In the genomic region with DNA sequence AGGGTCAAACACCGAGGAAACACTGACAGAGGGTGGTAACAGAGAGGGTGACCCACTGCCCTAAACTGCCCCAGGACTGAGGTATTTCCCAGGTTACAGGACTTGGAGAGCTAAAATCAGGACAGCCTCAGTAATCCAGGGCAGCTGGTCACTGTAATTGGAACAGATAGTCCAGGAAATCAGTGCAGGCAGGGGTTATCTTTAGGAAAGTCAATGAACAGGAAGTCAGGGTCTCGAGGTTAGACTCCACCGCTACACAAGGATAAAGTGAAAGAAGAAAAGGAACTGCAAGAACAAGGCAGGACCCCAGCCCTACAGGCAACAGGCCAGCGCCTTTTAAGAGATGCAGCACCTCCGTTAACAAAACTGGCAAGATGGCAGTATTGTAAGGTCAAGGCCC, we compare ENCODE assay signal across 2 cellular contexts.
TF ChIP-seq lines count a peak whose summit lies in the region.

No MANE protein-coding gene starts in this region.

TF ChIP-seq in IMR-90, 13 proteins besides CTCF, POLR2A, EP300 and RAD21:
- TF ChIP-seq RFX5 (IDR thresholded peaks at IDR 0.05; ENCODE audit: low read depth, low read length) (no peak), MAFK (IDR thresholded peaks at IDR 0.05; ENCODE audit: low read depth, low read length) (no peak), CEBPB (IDR thresholded peaks at IDR 0.05; ENCODE audit: low read depth, low read length) (no peak), SMC3 (IDR thresholded peaks at IDR 0.05; ENCODE audit: low read depth, low read length) (no peak), BHLHE40 (IDR thresholded peaks at IDR 0.05; ENCODE audit: low read depth, low read length) (no peak), FOS (IDR thresholded peaks at IDR 0.05; ENCODE audit: low read depth, low read length) (no peak), MAZ (IDR thresholded peaks at IDR 0.05; ENCODE audit: borderline replicate concordance, low read depth, low read length) (no peak), RCOR1 (IDR thresholded peaks at IDR 0.05; ENCODE audit: insufficient replicate concordance, low read length) (no peak), NFE2L2 (IDR thresholded peaks at IDR 0.05; ENCODE audit: low read depth, low read length) (no peak)
- TF ChIP-seq, protein P1, sequence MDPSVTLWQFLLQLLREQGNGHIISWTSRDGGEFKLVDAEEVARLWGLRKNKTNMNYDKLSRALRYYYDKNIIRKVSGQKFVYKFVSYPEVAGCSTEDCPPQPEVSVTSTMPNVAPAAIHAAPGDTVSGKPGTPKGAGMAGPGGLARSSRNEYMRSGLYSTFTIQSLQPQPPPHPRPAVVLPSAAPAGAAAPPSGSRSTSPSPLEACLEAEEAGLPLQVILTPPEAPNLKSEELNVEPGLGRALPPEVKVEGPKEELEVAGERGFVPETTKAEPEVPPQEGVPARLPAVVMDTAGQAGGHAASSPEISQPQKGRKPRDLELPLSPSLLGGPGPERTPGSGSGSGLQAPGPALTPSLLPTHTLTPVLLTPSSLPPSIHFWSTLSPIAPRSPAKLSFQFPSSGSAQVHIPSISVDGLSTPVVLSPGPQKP (IDR thresholded peaks at IDR 0.05; ENCODE audit: borderline replicate concordance, low read depth, low read length), result no peak
- TF ChIP-seq, protein P2, sequence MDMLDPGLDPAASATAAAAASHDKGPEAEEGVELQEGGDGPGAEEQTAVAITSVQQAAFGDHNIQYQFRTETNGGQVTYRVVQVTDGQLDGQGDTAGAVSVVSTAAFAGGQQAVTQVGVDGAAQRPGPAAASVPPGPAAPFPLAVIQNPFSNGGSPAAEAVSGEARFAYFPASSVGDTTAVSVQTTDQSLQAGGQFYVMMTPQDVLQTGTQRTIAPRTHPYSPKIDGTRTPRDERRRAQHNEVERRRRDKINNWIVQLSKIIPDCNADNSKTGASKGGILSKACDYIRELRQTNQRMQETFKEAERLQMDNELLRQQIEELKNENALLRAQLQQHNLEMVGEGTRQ (IDR thresholded peaks at IDR 0.05; ENCODE audit: low read depth, low read length), result no peak

TF ChIP-seq in K562, 482 proteins besides CTCF, POLR2A, EP300 and RAD21:
- TF ChIP-seq KDM1A (IDR thresholded peaks at IDR 0.05) (peak; percentile 56 to 62; a peak in 3 of 4 replicates), CBFA2T3 (IDR thresholded peaks at IDR 0.05) (0 out of 2 replicates have a peak, but pooled peaks have one; percentile 7), ZNF717 (CRISPR knock-in tag; IDR thresholded peaks at IDR 0.05) (no peak), RCOR1 (IDR thresholded peaks at IDR 0.05; ENCODE audit: borderline replicate concordance in 1 of 2, low read depth in 2 of 2, low read length in 2 of 2) (0 out of 4 replicates have a peak, but pooled peaks of 1 of the 2 experiments have one; percentile 23)
- TF ChIP-seq, protein P3, sequence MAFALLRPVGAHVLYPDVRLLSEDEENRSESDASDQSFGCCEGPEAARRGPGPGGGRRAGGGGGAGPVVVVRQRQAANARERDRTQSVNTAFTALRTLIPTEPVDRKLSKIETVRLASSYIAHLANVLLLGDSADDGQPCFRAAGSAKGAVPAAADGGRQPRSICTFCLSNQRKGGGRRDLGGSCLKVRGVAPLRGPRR (CRISPR knock-in tag; IDR thresholded peaks at IDR 0.05), result no peak
- TF ChIP-seq, protein P4, sequence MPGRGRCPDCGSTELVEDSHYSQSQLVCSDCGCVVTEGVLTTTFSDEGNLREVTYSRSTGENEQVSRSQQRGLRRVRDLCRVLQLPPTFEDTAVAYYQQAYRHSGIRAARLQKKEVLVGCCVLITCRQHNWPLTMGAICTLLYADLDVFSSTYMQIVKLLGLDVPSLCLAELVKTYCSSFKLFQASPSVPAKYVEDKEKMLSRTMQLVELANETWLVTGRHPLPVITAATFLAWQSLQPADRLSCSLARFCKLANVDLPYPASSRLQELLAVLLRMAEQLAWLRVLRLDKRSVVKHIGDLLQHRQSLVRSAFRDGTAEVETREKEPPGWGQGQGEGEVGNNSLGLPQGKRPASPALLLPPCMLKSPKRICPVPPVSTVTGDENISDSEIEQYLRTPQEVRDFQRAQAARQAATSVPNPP (IDR thresholded peaks at IDR 0.05; ENCODE audit: borderline replicate concordance, insufficient read depth, insufficient read length), result no peak
- TF ChIP-seq, protein P1 (CRISPR knock-in tag; IDR thresholded peaks at IDR 0.05), result no peak
TF ChIP-seq in K562: peak in this region for 3.
